Comparison of ENCODE assay signal across 16 cellular contexts in the genomic region with DNA sequence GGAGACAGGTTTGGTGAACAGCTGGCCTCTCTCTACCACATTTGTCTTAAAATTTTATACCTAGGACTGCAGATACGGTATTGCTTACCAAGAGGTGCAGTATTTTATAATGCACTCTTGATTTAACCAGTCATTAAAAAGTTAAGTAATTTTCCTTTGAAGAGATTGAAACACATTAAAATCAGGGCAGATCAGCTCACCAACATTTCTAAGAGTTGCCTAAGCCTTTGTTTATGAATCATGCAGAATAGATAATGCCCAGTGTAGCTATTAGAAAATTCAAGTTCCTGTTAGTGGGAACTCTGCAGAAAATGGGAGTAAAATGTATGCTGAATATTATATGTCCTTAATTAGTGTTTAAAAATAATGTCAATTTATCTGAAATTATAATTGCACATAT.
A peak's percentile ranks its signal among the peaks of the same experiment; 100 is the strongest.
DNase-seq lines count a peak whose midpoint lies in the region; ATAC-seq and TF ChIP-seq lines count a peak whose summit lies in the region.
"Had no signal": no experiment of that assay in that cellular context is flagged by ENCODE, and none has a peak within 500 bp of the region (broad histone marks: within the 10 kb centered on the region; RNA-seq: fewer than 3 reads in every experiment).

No MANE protein-coding gene starts in this region.

- no peak overlapping the region for H3K9ac ChIP-seq in adipocyte (ENCODE audit: low read length)

- peaks cover 57% of the 10 kb centered on the region for H3K4me1 ChIP-seq in adipocyte (ENCODE audit: control insufficient read depth, insufficient read depth, low read length)
- H3K4me1 ChIP-seq: BE2C, HAP-1 had no signal

- no peaks in the 10 kb centered on the region for H3K27me3 ChIP-seq in adipocyte (replicated peaks; ENCODE audit: control insufficient read depth, insufficient read depth, low read length)
- H3K27me3 ChIP-seq: BE2C had no signal

- H3K4me3 ChIP-seq in adipocyte (ENCODE audit: low read length) (peak overlapping the region; percentile 24), fibroblast of pulmonary artery (replicated peaks; ENCODE audit: low read depth, low read length) (no peak overlapping the region)
- H3K4me3 ChIP-seq: HAP-1 had no signal

- H3K36me3 ChIP-seq in adipocyte (ENCODE audit: control insufficient read depth, insufficient read depth, low read length, severe bottlenecking): no peaks in the 10 kb centered on the region
- H3K36me3 ChIP-seq: BE2C, HAP-1 had no signal

- no peaks in the 10 kb centered on the region for H3K9me3 ChIP-seq in adipocyte (ENCODE audit: control insufficient read depth, low read length)
- H3K9me3 ChIP-seq: BE2C, HAP-1 had no signal

- no peak for TF ChIP-seq CTCF in fibroblast of pulmonary artery (IDR thresholded peaks at IDR 0.05; ENCODE audit: low read length, missing control alignments)

- DNase-seq in NCI-H226 (peak; percentile 48), adipocyte (ENCODE audit: low read depth) (peak; percentile 41), fibroblast of pulmonary artery (ENCODE audit: low read depth) (peak; percentile 13), cerebellar nuclear complex (lab: John Stamatoyannopoulos, UW) (no peak), NCI-H146 (lab: John Stamatoyannopoulos, UW) (no peak)
- DNase-seq: ACHN; BE2C; C1 segment of cervical spinal cord; CD4-positive, CD25-positive, alpha-beta regulatory T cell; CD8-positive, alpha-beta memory T cell; COR-L47; DMS 273 treated with DMSO at 0.1 percent for 48 hours; DMS53; GDM1 had no signal

- ATAC-seq in GM18517 (IDR thresholded peaks at IDR 0.05; ENCODE audit: unreplicated experiment): no peak

Comparison
In these comparisons a context has a peak if more than half of its experiments do, and no peak if none do; other contexts are left out.
1. DNase-seq: peak in NCI-H226 (single experiment), adipocyte (single experiment) and fibroblast of pulmonary artery (single experiment); none in cerebellar nuclear complex (0 of 2) and NCI-H146 (single experiment).